1 cellular context compared by ENCODE assay signal in genomic region chr6:116564921-116565872, GRCh38.
TF ChIP-seq lines count a peak whose summit lies in the region.

No MANE protein-coding gene starts in this region.

TF ChIP-seq in K562, 482 proteins besides CTCF, POLR2A, EP300 and RAD21:
- TF ChIP-seq, protein P1, sequence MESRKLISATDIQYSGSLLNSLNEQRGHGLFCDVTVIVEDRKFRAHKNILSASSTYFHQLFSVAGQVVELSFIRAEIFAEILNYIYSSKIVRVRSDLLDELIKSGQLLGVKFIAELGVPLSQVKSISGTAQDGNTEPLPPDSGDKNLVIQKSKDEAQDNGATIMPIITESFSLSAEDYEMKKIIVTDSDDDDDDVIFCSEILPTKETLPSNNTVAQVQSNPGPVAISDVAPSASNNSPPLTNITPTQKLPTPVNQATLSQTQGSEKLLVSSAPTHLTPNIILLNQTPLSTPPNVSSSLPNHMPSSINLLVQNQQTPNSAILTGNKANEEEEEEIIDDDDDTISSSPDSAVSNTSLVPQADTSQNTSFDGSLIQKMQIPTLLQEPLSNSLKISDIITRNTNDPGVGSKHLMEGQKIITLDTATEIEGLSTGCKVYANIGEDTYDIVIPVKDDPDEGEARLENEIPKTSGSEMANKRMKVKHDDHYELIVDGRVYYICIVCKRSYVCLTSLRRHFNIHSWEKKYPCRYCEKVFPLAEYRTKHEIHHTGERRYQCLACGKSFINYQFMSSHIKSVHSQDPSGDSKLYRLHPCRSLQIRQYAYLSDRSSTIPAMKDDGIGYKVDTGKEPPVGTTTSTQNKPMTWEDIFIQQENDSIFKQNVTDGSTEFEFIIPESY (CRISPR knock-in tag; IDR thresholded peaks at IDR 0.05) = 0 out of 2 replicates have a peak, but pooled peaks have one; percentile 15
- TF ChIP-seq ZNF212 (CRISPR knock-in tag; IDR thresholded peaks at IDR 0.05) = no peak
